ENCODE assay signal across 9 cellular contexts in genomic region chr16:30352488-30353401, GRCh38. TPM values are rescaled to one million over a fixed set of nuclear protein-coding genes. Genes with fewer than 3 reads are reported as not detected.
DNase-seq lines count a peak whose midpoint lies in the region; ATAC-seq and TF ChIP-seq lines count a peak whose summit lies in the region.
"Had no signal": no experiment of that assay in that cellular context is flagged by ENCODE, and none has a peak within 500 bp of the region (broad histone marks: within the 10 kb centered on the region; RNA-seq: fewer than 3 reads in every experiment).

No MANE protein-coding gene starts in this region.

- H3K36me3 ChIP-seq in ACC112 (ENCODE audit: insufficient read depth, low read length) (0 out of 2 replicates have a peak, but pooled peaks cover 7% of the 10 kb centered on the region), IMR-90 (ENCODE audit: control insufficient read depth, insufficient read depth, low read length) (peaks cover 37% of the 10 kb centered on the region)

- peaks cover 17% of the 10 kb centered on the region; the same call in 1 of the 2 replicates for H4K20me1 ChIP-seq in IMR-90 (ENCODE audit: insufficient read depth, low read length)

- POLR2A ChIA-PET in IMR-90 (lab: Charles Lee; ENCODE audit: unreplicated experiment), result no interaction called here

- CTCF ChIA-PET in IMR-90 (lab: Yijun Ruan, JAX), result no interaction called here

- H3K4me2 ChIP-seq in IMR-90 (ENCODE audit: low read depth, low read length), result no peak overlapping the region

- H2BK120ac ChIP-seq in IMR-90 (ENCODE audit: low read depth, low read length), result no peak overlapping the region

- H2AFZ ChIP-seq in ACC112 (ENCODE audit: low read length, unreplicated experiment) (no peak overlapping the region), IMR-90 (replicated peaks; ENCODE audit: low read length, poor library complexity) (no peak overlapping the region)

- intact Hi-C loops in IMR-90 (cut with micrococcal nuclease), result no loop called here

- no peak for TF ChIP-seq POLR2A in IMR-90 (IDR thresholded peaks at IDR 0.05; ENCODE audit: low read depth, low read length)

- no peak overlapping the region for H4K8ac ChIP-seq in IMR-90 (ENCODE audit: low read depth in 2 of 2, low read length in 2 of 2)

- H3K4me3 Mint-ChIP-seq in natural killer cell treated with Interleukin-12 subunit alpha and Interleukin-12 subunit beta and Interleukin-15 and Interleukin-18, amount 100 ng/mL, for 72 hours, result peak overlapping the region; percentile 51

- H2BK20ac ChIP-seq in IMR-90 (ENCODE audit: low read depth, low read length), result no peak overlapping the region

- DNase-seq in IMR-90, result no peak
- DNase-seq in coronary artery (ENCODE audit: low spot score), result no peak
- peak; percentile 41 for DNase-seq in natural killer cell treated with Interleukin-12 subunit alpha and Interleukin-12 subunit beta and Interleukin-15 and Interleukin-18, amount 100 ng/mL, for 72 hours (ENCODE audit: low spot score)
- no peak for DNase-seq in superior temporal gyrus (ENCODE audit: extremely low spot score)
- no peak for DNase-seq in omental fat pad (ENCODE audit: low spot score)
- no peak for DNase-seq in KBM-7
- no peak for DNase-seq in NCI-H1092 treated with DMSO at 0.1 percent for 48 hours (lab: John Stamatoyannopoulos, UW)

- H3K9me1 ChIP-seq in IMR-90 (ENCODE audit: insufficient read depth, low read length), result peaks cover 9% of the 10 kb centered on the region

- TF ChIP-seq CTCF in IMR-90 (conservative IDR thresholded peaks at IDR 0.05; ENCODE audit: low read depth, low read length) (0 out of 2 replicates have a peak, but pooled peaks have one; percentile 8), coronary artery (IDR thresholded peaks at IDR 0.05) (no peak), omental fat pad (IDR thresholded peaks at IDR 0.05) (no peak)

- no peak overlapping the region for H4K91ac ChIP-seq in IMR-90 (ENCODE audit: insufficient read depth, low read depth, low read length)

- no peak overlapping the region for H2AK9ac ChIP-seq in IMR-90 (replicated peaks; ENCODE audit: low read depth, low read length, poor library complexity)

- H3K9me3 Mint-ChIP-seq in natural killer cell treated with Interleukin-12 subunit alpha and Interleukin-12 subunit beta and Interleukin-15 and Interleukin-18, amount 100 ng/mL, for 72 hours, result no peaks in the 10 kb centered on the region

- peak overlapping the region; percentile 12 to 99 for H3K27ac Mint-ChIP-seq in natural killer cell treated with Interleukin-12 subunit alpha and Interleukin-12 subunit beta and Interleukin-15 and Interleukin-18, amount 100 ng/mL, for 72 hours

- H2BK5ac ChIP-seq in IMR-90 (ENCODE audit: low read depth, low read length, poor library complexity, severe bottlenecking), result no peak overlapping the region

- no peak overlapping the region for H2BK15ac ChIP-seq in IMR-90 (ENCODE audit: low read depth, low read length)

- no peak overlapping the region for H4K5ac ChIP-seq in IMR-90 (ENCODE audit: low read depth, low read length)

- dilution Hi-C loops in IMR-90 (cut with HindIII; ENCODE audit: low sequenced_read_pairs, unreplicated experiment), result no loop called here

- peak overlapping the region; percentile 47; the same call in 1 of the 2 replicates for H2AK5ac ChIP-seq in IMR-90 (ENCODE audit: low read depth, low read length)

- ATAC-seq in IMR-90 (ENCODE audit: low read depth), result no peak
- ATAC-seq in natural killer cell treated with Interleukin-12 subunit alpha and Interleukin-12 subunit beta and Interleukin-15 and Interleukin-18, amount 100 ng/mL, for 72 hours, result no peak
- no peak for ATAC-seq in omental fat pad (ENCODE audit: low FRiP score)

- WGBS in IMR-90 (ENCODE audit: extremely low coverage in 2 of 2, insufficient read length in 1 of 2), 2 experiments, result 80% methylated on average over 1 of the region's 14 CpGs; no CpG with 5 or more reads in 1 of the 2 experiments

- H3K4me1 ChIP-seq in ACC112 (ENCODE audit: control insufficient read depth, insufficient read depth, low read length, unreplicated experiment) (peaks cover 47% of the 10 kb centered on the region), IMR-90 (ENCODE audit: control insufficient read depth, insufficient read depth, low read length) (peaks cover 7% of the 10 kb centered on the region; the same call in 1 of the 2 replicates)

- peaks cover 0 to 72% of the 10 kb centered on the region in 2 experiments; a peak in 3 of 4 replicates for H3K79me1 ChIP-seq in IMR-90 (ENCODE audit: low read depth in 1 of 2, low read length in 2 of 2)

- no TSS peak for BruUV-seq in IMR-90 (replicated peaks; lab: Mats Ljungman, UMichigan)

- peak overlapping the region; percentile 80 for H3K27ac ChIP-seq in ACC112 (ENCODE audit: low read depth, low read length)
- H3K27ac ChIP-seq in IMR-90 (ENCODE audit: insufficient read depth, low read length), result peak overlapping the region; percentile 7; the same call in 1 of the 2 replicates
- H3K27ac ChIP-seq in coronary artery, result peak overlapping the region; percentile 30 to 99

- in situ Hi-C loops in IMR-90 (cut with MboI; ENCODE audit: low sequenced_read_pairs), result no loop called here
- in situ Hi-C loops in KBM-7 (cut with MboI; ENCODE audit: low pct_unique_long_range_greater_than_20kb, low sequenced_read_pairs), result loop anchor here (10.0 kb wide), 1 partner anchor 52 kb away; the partner anchor contains the start of gene ZNF771

- no peak for TF ChIP-seq RAD21 in IMR-90 (IDR thresholded peaks at IDR 0.05; ENCODE audit: low read length)

- H3K9ac ChIP-seq in IMR-90 (ENCODE audit: low read depth, low read length), result no peak overlapping the region

- H3K18ac ChIP-seq in IMR-90 (ENCODE audit: low read depth, low read length), result no peak overlapping the region

- H3K27me3 ChIP-seq in ACC112 (ENCODE audit: insufficient read depth, low read length) (no peaks in the 10 kb centered on the region), IMR-90 (ENCODE audit: control insufficient read depth, insufficient read depth, low read length) (no peaks in the 10 kb centered on the region)

- no peak overlapping the region for H3K4ac ChIP-seq in IMR-90 (ENCODE audit: low read depth, low read length)

- H3K79me2 ChIP-seq in ACC112 (ENCODE audit: control insufficient read depth, insufficient read depth, low read length, unreplicated experiment), result peaks cover 22% of the 10 kb centered on the region

- H3K14ac ChIP-seq in IMR-90 (replicated peaks; ENCODE audit: low read depth, low read length), result 0 out of 2 replicates have a peak overlapping the region, but pooled peaks have one; percentile 12

- no peaks in the 10 kb centered on the region for H3K9me3 ChIP-seq in IMR-90 (ENCODE audit: control insufficient read depth, insufficient read depth, low read length)

- no peak overlapping the region for H3K23ac ChIP-seq in IMR-90 (ENCODE audit: low read depth, low read length)

- H3K36me3 Mint-ChIP-seq in natural killer cell treated with Interleukin-12 subunit alpha and Interleukin-12 subunit beta and Interleukin-15 and Interleukin-18, amount 100 ng/mL, for 72 hours, result peaks cover 5% of the 10 kb centered on the region

- peaks cover 64 to 67% of the 10 kb centered on the region in 2 donors for H3K4me1 Mint-ChIP-seq in natural killer cell treated with Interleukin-12 subunit alpha and Interleukin-12 subunit beta and Interleukin-15 and Interleukin-18, amount 100 ng/mL, for 72 hours (ENCODE audit: low read depth in 2 of 2)

- H3K27me3 Mint-ChIP-seq in natural killer cell treated with Interleukin-12 subunit alpha and Interleukin-12 subunit beta and Interleukin-15 and Interleukin-18, amount 100 ng/mL, for 72 hours, result no peaks in the 10 kb centered on the region

- no peak overlapping the region for H3K4me3 ChIP-seq in ACC112 (ENCODE audit: low read depth, low read length)
- no peak overlapping the region for H3K4me3 ChIP-seq in IMR-90 (ENCODE audit: insufficient read depth, low read depth, low read length)
- H3K4me3 ChIP-seq in coronary artery, result no peak overlapping the region

- no peak overlapping the region for H3K56ac ChIP-seq in IMR-90 (ENCODE audit: extremely low read depth, insufficient read depth, low read length)

TF ChIP-seq in IMR-90, 13 proteins besides CTCF, POLR2A, EP300 and RAD21 (continues in another document):
- TF ChIP-seq SMC3 (IDR thresholded peaks at IDR 0.05; ENCODE audit: low read depth, low read length), result no peak
- no peak for TF ChIP-seq CEBPB (IDR thresholded peaks at IDR 0.05; ENCODE audit: low read depth, low read length)

RNA-seq across cellular contexts. Expression of gene CD2BP2, which starts 2.4 kb away (rescaled TPM):
- 29.6 and 34.4 TPM in 2 replicates for total RNA-seq in IMR-90 (2012; rRNA removed)
- polyA plus RNA-seq in IMR-90 (2012; rRNA removed), result 41.1 and 44.0 TPM in 2 replicates
- polyA plus RNA-seq in IMR-90 (2012; cell fraction: cytosol; rRNA removed), result 33.8 and 49.6 TPM in 2 replicates
- polyA plus RNA-seq in IMR-90 (2012; cell fraction: nucleus; rRNA removed; ENCODE audit: low replicate concordance), result 92.8 and 111 TPM in 2 replicates
- total RNA-seq in natural killer cell treated with Interleukin-12 subunit alpha and Interleukin-12 subunit beta and Interleukin-15 and Interleukin-18, amount 100 ng/mL, for 72 hours, result 10 to 100 TPM; 95.8 to 99.7 TPM
- 10 to 100 TPM; 27.3 to 39.9 (median 35.4) TPM for total RNA-seq in omental fat pad

RNA-seq across cellular contexts. Expression of gene TBC1D10B, which starts 17.5 kb away (rescaled TPM):
- total RNA-seq in IMR-90 (2012; rRNA removed) (8.1 and 8.4 TPM in 2 replicates), omental fat pad (10 to 100 TPM; 19.0 to 28.6 (median 26.7) TPM)
- polyA plus RNA-seq in IMR-90 (2012; rRNA removed), result 24.9 and 26.4 TPM in 2 replicates
- polyA plus RNA-seq in IMR-90 (2012; cell fraction: cytosol; rRNA removed), result 30.8 and 40.6 TPM in 2 replicates
- polyA plus RNA-seq in IMR-90 (2012; cell fraction: nucleus; rRNA removed; ENCODE audit: low replicate concordance), result 41.1 and 73.5 TPM in 2 replicates
- total RNA-seq in natural killer cell treated with Interleukin-12 subunit alpha and Interleukin-12 subunit beta and Interleukin-15 and Interleukin-18, amount 100 ng/mL, for 72 hours, result 10 to 100 TPM; 64.0 to 99.1 TPM

RNA-seq across cellular contexts. Expression of gene MYL11, which starts 21.9 kb away (rescaled TPM):
- total RNA-seq in IMR-90 (2012; rRNA removed) (not detected in 2 replicates), omental fat pad (not detected)
- 1.1 and 1.2 TPM in 2 replicates for polyA plus RNA-seq in IMR-90 (2012; rRNA removed)
- not detected in 2 replicates for polyA plus RNA-seq in IMR-90 (2012; cell fraction: cytosol; rRNA removed)
- not detected in 2 replicates for polyA plus RNA-seq in IMR-90 (2012; cell fraction: nucleus; rRNA removed; ENCODE audit: low replicate concordance)
- total RNA-seq in natural killer cell treated with Interleukin-12 subunit alpha and Interleukin-12 subunit beta and Interleukin-15 and Interleukin-18, amount 100 ng/mL, for 72 hours, result 1 to 10 TPM in 1 of 2 donors, not detected in 1; 8.5 TPM
- total RNA-seq: Daoy had no signal

RNA-seq across cellular contexts. Expression of gene SEPTIN1, which starts 29.6 kb away (rescaled TPM):
- total RNA-seq in IMR-90 (2012; rRNA removed) (not detected in 2 replicates), omental fat pad (1 to 10 TPM in 3 of 4 donors, under 1 TPM in 1; 0.93 to 2.6 (median 2.4) TPM)
- 0.24 and 0.50 TPM in 2 replicates for polyA plus RNA-seq in IMR-90 (2012; rRNA removed)
- 0.12 and 0.27 TPM in 2 replicates for polyA plus RNA-seq in IMR-90 (2012; cell fraction: cytosol; rRNA removed)
- 0.46 and 0.60 TPM in 2 replicates for polyA plus RNA-seq in IMR-90 (2012; cell fraction: nucleus; rRNA removed; ENCODE audit: low replicate concordance)
- total RNA-seq in natural killer cell treated with Interleukin-12 subunit alpha and Interleukin-12 subunit beta and Interleukin-15 and Interleukin-18, amount 100 ng/mL, for 72 hours, result 100 to 1,000 TPM; 192 to 207 TPM
- total RNA-seq: Daoy had no signal

RNA-seq across cellular contexts. Expression of gene ZNF48, which starts 42.5 kb away (rescaled TPM):
- total RNA-seq in IMR-90 (2012; rRNA removed), result 6.6 and 6.9 TPM in 2 replicates
- 5.8 and 6.7 TPM in 2 replicates for polyA plus RNA-seq in IMR-90 (2012; rRNA removed)
- polyA plus RNA-seq in IMR-90 (2012; cell fraction: cytosol; rRNA removed), result 5.6 and 5.8 TPM in 2 replicates
- polyA plus RNA-seq in IMR-90 (2012; cell fraction: nucleus; rRNA removed; ENCODE audit: low replicate concordance), result 5.3 and 10.5 TPM in 2 replicates
- total RNA-seq in natural killer cell treated with Interleukin-12 subunit alpha and Interleukin-12 subunit beta and Interleukin-15 and Interleukin-18, amount 100 ng/mL, for 72 hours, result 10 to 100 TPM; 10.2 to 14.7 TPM
- 1 to 10 TPM; 3.4 to 5.4 (median 4.9) TPM for total RNA-seq in omental fat pad

Comparison
In these comparisons a context has a peak if more than half of its experiments do, and no peak if none do; other contexts are left out.
1. H3K27ac ChIP-seq: peak in every context shown above with its lines; median percentile 80 in ACC112; 64 in coronary artery; 7 in IMR-90.